In genomic region chr15:100495861-100496260, GRCh38 we compare ENCODE assay signal across 30 cellular contexts. TPM values are rescaled to one million over a fixed set of nuclear protein-coding genes. Genes with fewer than 3 reads are reported as not detected.
"Had no signal": no experiment of that assay in that cellular context is flagged by ENCODE, and none has a peak within 500 bp of the region (broad histone marks: within the 10 kb centered on the region; RNA-seq: fewer than 3 reads in every experiment).

No MANE protein-coding gene starts in this region.

- H3K27ac ChIP-seq: adrenal gland, body of pancreas, coronary artery, esophagus muscularis mucosa, VCaP had no signal

- ATAC-seq: activated CD4-positive, CD25-positive, alpha-beta regulatory T cell treated with anti-CD3 and anti-CD28 coated beads, Interleukin-2, amount 50 U/mL, for 24 hours; activated CD8-positive, alpha-beta T cell treated with anti-CD3 and anti-CD28 coated beads for 36 hours; activated naive CD8-positive, alpha-beta T cell treated with anti-CD3 and anti-CD28 coated beads, Interleukin-2, amount 50 U/mL, for 24 hours; activated T-cell treated with anti-CD3 and anti-CD28 coated beads, Interleukin-2, amount 50 U/mL, for 4 hours; body of pancreas; effector memory CD8-positive, alpha-beta T cell; T-helper 17 cell; WTC11 had no signal

- H3K4me3 ChIP-seq: adrenal gland, body of pancreas, coronary artery, esophagus muscularis mucosa had no signal

- H3K36me3 Mint-ChIP-seq: WTC11 had no signal

- H3K27ac Mint-ChIP-seq: activated CD8-positive, alpha-beta T cell treated with anti-CD3 and anti-CD28 coated beads for 36 hours; activated naive CD4-positive, alpha-beta T cell treated with anti-CD3 and anti-CD28 coated beads for 36 hours; activated naive CD4-positive, alpha-beta T cell treated with anti-CD3 and anti-CD28 coated beads, Interleukin-2, amount 50 U/mL, for 24 hours; activated naive CD8-positive, alpha-beta T cell treated with anti-CD3 and anti-CD28 coated beads for 36 hours; activated naive CD8-positive, alpha-beta T cell treated with anti-CD3 and anti-CD28 coated beads, Interleukin-2, amount 50 U/mL, for 24 hours; activated T-helper 2 cell treated with anti-CD3 and anti-CD28 coated beads, Interferon-gamma antibody, Interleukin-2, Interleukin-4, amounts not matched to agents 10 μg/mL and 5 μg/mL and 100 μg/mL, durations not matched to agents 14 hours and 24 hours and 36 hours; dendritic cell treated with granulocyte-macrophage colony-stimulating factor and Interleukin-4, amounts not matched to agents 40 ng/mL and 50 ng/mL, for 4 days; effector memory CD8-positive, alpha-beta T cell; T-helper 17 cell; WTC11 had no signal

- H3K9me3 Mint-ChIP-seq: activated CD8-positive, alpha-beta T cell treated with anti-CD3 and anti-CD28 coated beads for 36 hours; activated naive CD4-positive, alpha-beta T cell treated with anti-CD3 and anti-CD28 coated beads for 36 hours; activated naive CD4-positive, alpha-beta T cell treated with anti-CD3 and anti-CD28 coated beads, Interleukin-2, amount 50 U/mL, for 24 hours; activated naive CD8-positive, alpha-beta T cell treated with anti-CD3 and anti-CD28 coated beads for 36 hours; activated naive CD8-positive, alpha-beta T cell treated with anti-CD3 and anti-CD28 coated beads, Interleukin-2, amount 50 U/mL, for 24 hours; activated T-cell treated with anti-CD3 and anti-CD28 coated beads, Interleukin-2, amount 50 U/mL, for 4 hours; activated T-helper 2 cell treated with anti-CD3 and anti-CD28 coated beads, Interferon-gamma antibody, Interleukin-2, Interleukin-4, amounts not matched to agents 10 μg/mL and 5 μg/mL and 100 μg/mL, durations not matched to agents 14 hours and 24 hours and 36 hours; central memory CD8-positive, alpha-beta T cell; dendritic cell treated with granulocyte-macrophage colony-stimulating factor and Interleukin-4, amounts not matched to agents 40 ng/mL and 50 ng/mL, for 4 days; effector memory CD8-positive, alpha-beta T cell; WTC11 had no signal

- H3K27me3 Mint-ChIP-seq: activated naive CD8-positive, alpha-beta T cell treated with anti-CD3 and anti-CD28 coated beads for 36 hours; activated naive CD8-positive, alpha-beta T cell treated with anti-CD3 and anti-CD28 coated beads, Interleukin-2, amount 50 U/mL, for 24 hours had no signal

- H3K4me1 ChIP-seq: adrenal gland, body of pancreas, esophagus muscularis mucosa had no signal

- H3K9me3 ChIP-seq: adrenal gland, body of pancreas, esophagus muscularis mucosa had no signal

- H3K4me1 Mint-ChIP-seq: activated naive CD4-positive, alpha-beta T cell treated with anti-CD3 and anti-CD28 coated beads, Interleukin-2, amount 50 U/mL, for 24 hours; activated naive CD8-positive, alpha-beta T cell treated with anti-CD3 and anti-CD28 coated beads for 36 hours; activated naive CD8-positive, alpha-beta T cell treated with anti-CD3 and anti-CD28 coated beads, Interleukin-2, amount 50 U/mL, for 24 hours; central memory CD8-positive, alpha-beta T cell; T-helper 17 cell; WTC11 had no signal

- H3K4me3 Mint-ChIP-seq: activated CD8-positive, alpha-beta T cell treated with anti-CD3 and anti-CD28 coated beads for 36 hours; activated naive CD4-positive, alpha-beta T cell treated with anti-CD3 and anti-CD28 coated beads for 36 hours; activated naive CD4-positive, alpha-beta T cell treated with anti-CD3 and anti-CD28 coated beads, Interleukin-2, amount 50 U/mL, for 24 hours; activated naive CD8-positive, alpha-beta T cell treated with anti-CD3 and anti-CD28 coated beads for 36 hours; activated naive CD8-positive, alpha-beta T cell treated with anti-CD3 and anti-CD28 coated beads, Interleukin-2, amount 50 U/mL, for 24 hours; activated T-cell treated with anti-CD3 and anti-CD28 coated beads, Interleukin-2, amount 50 U/mL, for 4 hours; central memory CD8-positive, alpha-beta T cell; dendritic cell treated with granulocyte-macrophage colony-stimulating factor and Interleukin-4, amounts not matched to agents 40 ng/mL and 50 ng/mL, for 4 days; effector memory CD8-positive, alpha-beta T cell; T-helper 17 cell; WTC11 had no signal

- DNase-seq: activated CD4-positive, alpha-beta T cell treated with anti-CD3 and anti-CD28 coated beads for 48 hours; activated CD4-positive, alpha-beta T cell treated with anti-CD3 and anti-CD28 coated beads, Interleukin-2, amount 50 U/mL, for 1 hour; activated CD4-positive, alpha-beta T cell treated with anti-CD3 and anti-CD28 coated beads, Interleukin-2, amount 50 U/mL, for 48 hours; activated CD8-positive, alpha-beta memory T cell treated with anti-CD3 and anti-CD28 coated beads for 24 hours; activated CD8-positive, alpha-beta T cell treated with anti-CD3 and anti-CD28 coated beads for 36 hours; activated effector memory CD4-positive, alpha-beta T cell treated with anti-CD3 and anti-CD28 coated beads, Interleukin-2, amount 50 U/mL, for 16 hours; activated naive CD4-positive, alpha-beta T cell treated with anti-CD3 and anti-CD28 coated beads for 36 hours; activated naive CD8-positive, alpha-beta T cell treated with anti-CD3 and anti-CD28 coated beads for 36 hours; activated naive CD8-positive, alpha-beta T cell treated with anti-CD3 and anti-CD28 coated beads, Interleukin-2, amount 50 U/mL, for 24 hours; activated T-cell treated with anti-CD3 and anti-CD28 coated beads, Interleukin-2, amount 50 U/mL, for 4 hours; adrenal gland; amygdala; aorta; body of pancreas; effector CD4-positive, alpha-beta T cell; effector memory CD8-positive, alpha-beta T cell; head of caudate nucleus; hippocampal formation; T-helper 1 cell; T-helper 17 cell had no signal

RNA-seq across cellular contexts. Expression of gene CERS3, which starts 32.9 kb away (rescaled TPM):
- total RNA-seq: activated CD8-positive, alpha-beta T cell treated with anti-CD3 and anti-CD28 coated beads for 36 hours; adrenal gland; aorta; epithelial cell of proximal tubule had no signal
- polyA plus RNA-seq: aorta had no signal
